Comparison of ENCODE assay signal across 2 cellular contexts in the genomic region with DNA sequence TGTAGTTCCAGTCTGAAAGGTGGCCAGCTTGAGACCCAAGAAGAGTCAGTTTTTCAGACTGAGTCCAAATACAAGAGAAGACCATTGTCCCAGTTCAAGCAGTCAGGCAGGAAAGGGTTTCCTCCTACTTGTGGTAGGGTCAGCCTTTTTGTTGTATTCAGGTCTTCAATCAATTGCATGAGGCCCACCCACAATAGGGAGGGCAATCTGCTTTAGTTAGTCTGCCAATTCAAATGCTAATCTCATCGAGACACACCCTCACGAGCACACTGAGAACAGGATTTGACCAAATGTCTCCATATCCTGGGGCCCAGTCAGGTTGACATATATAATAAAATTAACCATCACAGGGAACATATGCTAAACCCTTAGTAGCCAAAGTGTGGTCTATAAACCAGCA.
A peak's percentile ranks its signal among the peaks of the same experiment; 100 is the strongest.
TF ChIP-seq lines count a peak whose summit lies in the region.

No MANE protein-coding gene starts in this region.

TF ChIP-seq in GM23338, 12 proteins besides CTCF, POLR2A, EP300 and RAD21:
- TF ChIP-seq, protein P1, sequence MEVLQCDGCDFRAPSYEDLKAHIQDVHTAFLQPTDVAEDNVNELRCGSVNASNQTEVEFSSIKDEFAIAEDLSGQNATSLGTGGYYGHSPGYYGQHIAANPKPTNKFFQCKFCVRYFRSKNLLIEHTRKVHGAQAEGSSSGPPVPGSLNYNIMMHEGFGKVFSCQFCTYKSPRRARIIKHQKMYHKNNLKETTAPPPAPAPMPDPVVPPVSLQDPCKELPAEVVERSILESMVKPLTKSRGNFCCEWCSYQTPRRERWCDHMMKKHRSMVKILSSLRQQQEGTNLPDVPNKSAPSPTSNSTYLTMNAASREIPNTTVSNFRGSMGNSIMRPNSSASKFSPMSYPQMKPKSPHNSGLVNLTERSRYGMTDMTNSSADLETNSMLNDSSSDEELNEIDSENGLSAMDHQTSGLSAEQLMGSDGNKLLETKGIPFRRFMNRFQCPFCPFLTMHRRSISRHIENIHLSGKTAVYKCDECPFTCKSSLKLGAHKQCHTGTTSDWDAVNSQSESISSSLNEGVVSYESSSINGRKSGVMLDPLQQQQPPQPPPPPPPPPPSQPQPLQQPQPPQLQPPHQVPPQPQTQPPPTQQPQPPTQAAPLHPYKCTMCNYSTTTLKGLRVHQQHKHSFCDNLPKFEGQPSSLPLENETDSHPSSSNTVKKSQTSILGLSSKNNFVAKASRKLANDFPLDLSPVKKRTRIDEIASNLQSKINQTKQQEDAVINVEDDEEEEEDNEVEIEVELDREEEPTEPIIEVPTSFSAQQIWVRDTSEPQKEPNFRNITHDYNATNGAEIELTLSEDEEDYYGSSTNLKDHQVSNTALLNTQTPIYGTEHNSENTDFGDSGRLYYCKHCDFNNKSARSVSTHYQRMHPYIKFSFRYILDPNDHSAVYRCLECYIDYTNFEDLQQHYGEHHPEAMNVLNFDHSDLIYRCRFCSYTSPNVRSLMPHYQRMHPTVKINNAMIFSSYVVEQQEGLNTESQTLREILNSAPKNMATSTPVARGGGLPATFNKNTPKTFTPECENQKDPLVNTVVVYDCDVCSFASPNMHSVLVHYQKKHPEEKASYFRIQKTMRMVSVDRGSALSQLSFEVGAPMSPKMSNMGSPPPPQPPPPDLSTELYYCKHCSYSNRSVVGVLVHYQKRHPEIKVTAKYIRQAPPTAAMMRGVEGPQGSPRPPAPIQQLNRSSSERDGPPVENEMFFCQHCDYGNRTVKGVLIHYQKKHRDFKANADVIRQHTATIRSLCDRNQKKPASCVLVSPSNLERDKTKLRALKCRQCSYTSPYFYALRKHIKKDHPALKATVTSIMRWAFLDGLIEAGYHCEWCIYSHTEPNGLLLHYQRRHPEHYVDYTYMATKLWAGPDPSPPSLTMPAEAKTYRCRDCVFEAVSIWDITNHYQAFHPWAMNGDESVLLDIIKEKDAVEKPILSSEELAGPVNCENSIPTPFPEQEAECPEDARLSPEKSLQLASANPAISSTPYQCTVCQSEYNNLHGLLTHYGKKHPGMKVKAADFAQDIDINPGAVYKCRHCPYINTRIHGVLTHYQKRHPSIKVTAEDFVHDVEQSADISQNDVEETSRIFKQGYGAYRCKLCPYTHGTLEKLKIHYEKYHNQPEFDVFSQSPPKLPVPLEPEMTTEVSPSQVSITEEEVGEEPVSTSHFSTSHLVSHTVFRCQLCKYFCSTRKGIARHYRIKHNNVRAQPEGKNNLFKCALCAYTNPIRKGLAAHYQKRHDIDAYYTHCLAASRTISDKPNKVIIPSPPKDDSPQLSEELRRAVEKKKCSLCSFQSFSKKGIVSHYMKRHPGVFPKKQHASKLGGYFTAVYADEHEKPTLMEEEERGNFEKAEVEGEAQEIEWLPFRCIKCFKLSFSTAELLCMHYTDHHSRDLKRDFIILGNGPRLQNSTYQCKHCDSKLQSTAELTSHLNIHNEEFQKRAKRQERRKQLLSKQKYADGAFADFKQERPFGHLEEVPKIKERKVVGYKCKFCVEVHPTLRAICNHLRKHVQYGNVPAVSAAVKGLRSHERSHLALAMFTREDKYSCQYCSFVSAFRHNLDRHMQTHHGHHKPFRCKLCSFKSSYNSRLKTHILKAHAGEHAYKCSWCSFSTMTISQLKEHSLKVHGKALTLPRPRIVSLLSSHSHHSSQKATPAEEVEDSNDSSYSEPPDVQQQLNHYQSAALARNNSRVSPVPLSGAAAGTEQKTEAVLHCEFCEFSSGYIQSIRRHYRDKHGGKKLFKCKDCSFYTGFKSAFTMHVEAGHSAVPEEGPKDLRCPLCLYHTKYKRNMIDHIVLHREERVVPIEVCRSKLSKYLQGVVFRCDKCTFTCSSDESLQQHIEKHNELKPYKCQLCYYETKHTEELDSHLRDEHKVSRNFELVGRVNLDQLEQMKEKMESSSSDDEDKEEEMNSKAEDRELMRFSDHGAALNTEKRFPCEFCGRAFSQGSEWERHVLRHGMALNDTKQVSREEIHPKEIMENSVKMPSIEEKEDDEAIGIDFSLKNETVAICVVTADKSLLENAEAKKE (CRISPR knock-in tag; IDR thresholded peaks at IDR 0.05) = no peak
- TF ChIP-seq NANOG (IDR thresholded peaks at IDR 0.05; ENCODE audit: borderline replicate concordance) (0 out of 2 replicates have a peak, but pooled peaks have one; percentile 13), EZH2phosphoT487 (IDR thresholded peaks at IDR 0.05; ENCODE audit: unreplicated experiment) (no peak), POLR2AphosphoS5 (IDR thresholded peaks at IDR 0.05; ENCODE audit: low read depth) (no peak), ZNF331 (CRISPR knock-in tag; IDR thresholded peaks at IDR 0.05; ENCODE audit: low read depth) (no peak), CREB1 (CRISPR knock-in tag; IDR thresholded peaks at IDR 0.05; ENCODE audit: low read depth) (no peak)
- TF ChIP-seq, protein P2, sequence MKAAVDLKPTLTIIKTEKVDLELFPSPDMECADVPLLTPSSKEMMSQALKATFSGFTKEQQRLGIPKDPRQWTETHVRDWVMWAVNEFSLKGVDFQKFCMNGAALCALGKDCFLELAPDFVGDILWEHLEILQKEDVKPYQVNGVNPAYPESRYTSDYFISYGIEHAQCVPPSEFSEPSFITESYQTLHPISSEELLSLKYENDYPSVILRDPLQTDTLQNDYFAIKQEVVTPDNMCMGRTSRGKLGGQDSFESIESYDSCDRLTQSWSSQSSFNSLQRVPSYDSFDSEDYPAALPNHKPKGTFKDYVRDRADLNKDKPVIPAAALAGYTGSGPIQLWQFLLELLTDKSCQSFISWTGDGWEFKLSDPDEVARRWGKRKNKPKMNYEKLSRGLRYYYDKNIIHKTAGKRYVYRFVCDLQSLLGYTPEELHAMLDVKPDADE (IDR thresholded peaks at IDR 0.05) = no peak

TF ChIP-seq in H1, 55 proteins besides CTCF, POLR2A, EP300 and RAD21:
- TF ChIP-seq EZH2 (IDR thresholded peaks at IDR 0.05; ENCODE audit: low read depth, low read length, severe bottlenecking) (no peak), SAP30 (IDR thresholded peaks at IDR 0.05; ENCODE audit: insufficient read depth, insufficient replicate concordance, low read length) (no peak), CBX8 (IDR thresholded peaks at IDR 0.05; ENCODE audit: borderline replicate concordance, low read depth, low read length) (no peak), SRF (IDR thresholded peaks at IDR 0.05; ENCODE audit: low read depth, low read length) (no peak), KDM4A (IDR thresholded peaks at IDR 0.05; ENCODE audit: low read depth, low read length, severe bottlenecking) (no peak), CHD1 (IDR thresholded peaks at IDR 0.05; ENCODE audit: low read depth, low read length) (no peak), TAF7 (optimal IDR thresholded peaks at IDR 0.05; ENCODE audit: borderline replicate concordance, low read depth, low read length) (no peak), SUZ12 (IDR thresholded peaks at IDR 0.05; ENCODE audit: low read length) (no peak), SP4 (IDR thresholded peaks at IDR 0.05; ENCODE audit: low read length) (no peak), MAFK (IDR thresholded peaks at IDR 0.05; ENCODE audit: low read depth, low read length) (no peak)
